Comparison of ENCODE assay signal across 16 cellular contexts in the genomic region with DNA sequence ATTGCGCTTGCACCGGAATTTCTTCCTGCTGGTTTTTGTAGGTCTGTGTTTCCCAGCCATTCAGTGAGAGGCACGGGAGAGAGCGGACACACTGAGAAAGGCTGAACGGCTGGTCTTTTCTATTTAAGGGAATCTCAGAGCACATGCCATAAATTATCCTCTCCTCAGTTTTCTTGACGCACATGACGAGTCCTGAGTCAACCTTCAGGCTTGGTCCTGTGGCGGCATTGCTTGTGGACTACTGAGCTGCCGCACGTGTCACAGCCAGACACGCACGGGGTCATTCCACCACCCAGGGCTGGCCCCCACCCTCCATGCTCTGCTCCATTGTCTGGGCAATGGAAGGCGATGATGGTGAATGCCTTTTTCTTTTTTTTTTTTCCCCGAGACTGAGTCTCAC.
"Had no signal": no experiment of that assay in that cellular context is flagged by ENCODE, and none has a peak within 500 bp of the region (broad histone marks: within the 10 kb centered on the region; RNA-seq: fewer than 3 reads in every experiment).

No MANE protein-coding gene starts in this region.

- H3K9me3 Mint-ChIP-seq: activated B cell treated with CpG ODN at 0.5 μM for 24 hours; effector memory CD8-positive, alpha-beta T cell; natural killer cell treated with Interleukin-12 subunit alpha and Interleukin-12 subunit beta and Interleukin-15 and Interleukin-18, amount 100 ng/mL, for 72 hours had no signal

- H3K4me3 Mint-ChIP-seq: activated B cell treated with CpG ODN at 0.5 μM for 24 hours; activated naive CD8-positive, alpha-beta T cell treated with anti-CD3 and anti-CD28 coated beads for 36 hours; effector memory CD8-positive, alpha-beta T cell; natural killer cell treated with Interleukin-12 subunit alpha and Interleukin-12 subunit beta and Interleukin-15 and Interleukin-18, amount 100 ng/mL, for 72 hours; stimulated activated effector memory CD8-positive, alpha-beta T cell treated with anti-CD3 and anti-CD28 coated beads, Interleukin-12 subunit alpha, Interleukin-12 subunit beta, amount 100 ng/mL, for 72 hours; T-helper 2 cell treated with Interferon-gamma antibody and Interleukin-4, amounts not matched to agents 5 μg/mL and 100 μg/mL, for 36 hours had no signal

- FAIRE-seq: islet of Langerhans had no signal

- H3K36me3 ChIP-seq: ovary had no signal

- H3K4me3 ChIP-seq: mucosa of descending colon, ovary had no signal

- H3K27me3 Mint-ChIP-seq: activated naive CD8-positive, alpha-beta T cell treated with anti-CD3 and anti-CD28 coated beads for 36 hours; effector memory CD8-positive, alpha-beta T cell; natural killer cell treated with Interleukin-12 subunit alpha and Interleukin-12 subunit beta and Interleukin-15 and Interleukin-18, amount 100 ng/mL, for 72 hours had no signal

- H3K36me3 Mint-ChIP-seq: activated naive CD8-positive, alpha-beta T cell treated with anti-CD3 and anti-CD28 coated beads for 36 hours; stimulated activated effector memory CD8-positive, alpha-beta T cell treated with anti-CD3 and anti-CD28 coated beads, Interleukin-12 subunit alpha, Interleukin-12 subunit beta, amount 100 ng/mL, for 72 hours had no signal

- H3K4me1 Mint-ChIP-seq: activated naive CD8-positive, alpha-beta T cell treated with anti-CD3 and anti-CD28 coated beads for 36 hours had no signal

- H3K27ac Mint-ChIP-seq: activated B cell treated with CpG ODN at 0.5 μM for 24 hours; activated naive CD8-positive, alpha-beta T cell treated with anti-CD3 and anti-CD28 coated beads for 36 hours; effector memory CD8-positive, alpha-beta T cell; stimulated activated effector memory CD8-positive, alpha-beta T cell treated with anti-CD3 and anti-CD28 coated beads, Interleukin-12 subunit alpha, Interleukin-12 subunit beta, amount 100 ng/mL, for 72 hours; T-helper 2 cell treated with Interferon-gamma antibody and Interleukin-4, amounts not matched to agents 5 μg/mL and 100 μg/mL, for 36 hours had no signal

- H3K27ac ChIP-seq: ovary had no signal

- DNase-seq: activated B cell treated with CpG ODN at 0.5 μM for 24 hours; activated CD4-positive, alpha-beta T cell treated with anti-CD3 and anti-CD28 coated beads for 48 hours; activated CD8-positive, alpha-beta memory T cell treated with anti-CD3 and anti-CD28 coated beads, Interleukin-2, amount 50 U/mL, for 48 hours; activated gamma-delta T cell treated with Interleukin-2 at 50 U/mL for 16 hours; activated naive CD8-positive, alpha-beta T cell treated with anti-CD3 and anti-CD28 coated beads for 36 hours; dermis blood vessel endothelial cell; effector memory CD8-positive, alpha-beta T cell; mucosa of descending colon; ovary; SW 1271; trophoblast cell had no signal

- H3K9me3 ChIP-seq: mucosa of descending colon, ovary had no signal

- H3K27me3 ChIP-seq: ovary had no signal

- ATAC-seq: effector memory CD8-positive, alpha-beta T cell; left colon; mucosa of descending colon; natural killer cell treated with Interleukin-12 subunit alpha and Interleukin-12 subunit beta and Interleukin-15 and Interleukin-18, amount 100 ng/mL, for 72 hours; stimulated activated effector memory CD8-positive, alpha-beta T cell treated with anti-CD3 and anti-CD28 coated beads, Interleukin-12 subunit alpha, Interleukin-12 subunit beta, amount 100 ng/mL, for 72 hours had no signal
